In genomic region chr1:201591348-201591747, GRCh38 we compare ENCODE assay signal across 15 cellular contexts.
"Had no signal": no experiment of that assay in that cellular context is flagged by ENCODE, and none has a peak within 500 bp of the region (broad histone marks: within the 10 kb centered on the region; RNA-seq: fewer than 3 reads in every experiment).

No MANE protein-coding gene starts in this region.

- H3K9me3 Mint-ChIP-seq: activated B cell treated with CpG ODN at 0.5 μM for 24 hours; activated CD4-positive, alpha-beta T cell treated with anti-CD3 and anti-CD28 coated beads, Interleukin-2, amount 10 ng/mL, durations not matched to agents 24 days and 14 days; activated naive CD4-positive, alpha-beta T cell treated with anti-CD3 and anti-CD28 coated beads, Interleukin-2, amount 50 U/mL, for 24 hours; activated T-helper 17 cell treated with anti-CD3 and anti-CD28 coated beads, Interleukin-2, amount 50 U/mL, for 72 hours; neural crest cell; stimulated activated naive CD8-positive, alpha-beta T cell treated with anti-CD3 and anti-CD28 coated beads, Interleukin-15, amount 100 ng/mL, for 72 hours had no signal

- H3K4me3 ChIP-seq: hepatocyte, pancreas, testis had no signal

- H3K79me2 ChIP-seq: hepatocyte had no signal

- H3K36me3 Mint-ChIP-seq: activated naive CD4-positive, alpha-beta T cell treated with anti-CD3 and anti-CD28 coated beads, Interleukin-2, amount 50 U/mL, for 24 hours had no signal

- DNase-seq: activated B cell treated with CpG ODN at 0.5 μM for 24 hours; activated CD4-positive, alpha-beta T cell treated with anti-CD3 and anti-CD28 coated beads, Interleukin-2, amount 10 ng/mL, durations not matched to agents 24 days and 14 days; activated CD8-positive, alpha-beta memory T cell treated with anti-CD3 and anti-CD28 coated beads for 24 hours; central memory CD4-positive, alpha-beta T cell; cortex of kidney; effector CD8-positive, alpha-beta T cell; pancreas; stimulated activated CD4-positive, alpha-beta T cell treated with anti-CD3 and anti-CD28 coated beads, Interleukin-4, amount 100 ng/mL, for 4 hours; stimulated activated naive CD8-positive, alpha-beta T cell treated with anti-CD3 and anti-CD28 coated beads, Interleukin-15, amount 100 ng/mL, for 72 hours; T-helper 17 cell; testis had no signal

- H3K4me3 Mint-ChIP-seq: activated B cell treated with CpG ODN at 0.5 μM for 24 hours; activated CD4-positive, alpha-beta T cell treated with anti-CD3 and anti-CD28 coated beads, Interleukin-2, amount 10 ng/mL, durations not matched to agents 24 days and 14 days; activated naive CD4-positive, alpha-beta T cell treated with anti-CD3 and anti-CD28 coated beads, Interleukin-2, amount 50 U/mL, for 24 hours; activated T-helper 17 cell treated with anti-CD3 and anti-CD28 coated beads, Interleukin-2, amount 50 U/mL, for 72 hours; neural crest cell; stimulated activated naive CD8-positive, alpha-beta T cell treated with anti-CD3 and anti-CD28 coated beads, Interleukin-15, amount 100 ng/mL, for 72 hours; T-helper 17 cell had no signal

- H2AFZ ChIP-seq: hepatocyte had no signal

- H3K27ac ChIP-seq: hepatocyte, pancreas, testis had no signal

- H3K4me1 ChIP-seq: testis had no signal

- H3K27ac Mint-ChIP-seq: activated B cell treated with CpG ODN at 0.5 μM for 24 hours; activated CD4-positive, alpha-beta T cell treated with anti-CD3 and anti-CD28 coated beads, Interleukin-2, amount 10 ng/mL, durations not matched to agents 24 days and 14 days; activated naive CD4-positive, alpha-beta T cell treated with anti-CD3 and anti-CD28 coated beads, Interleukin-2, amount 50 U/mL, for 24 hours; activated T-helper 17 cell treated with anti-CD3 and anti-CD28 coated beads, Interleukin-2, amount 50 U/mL, for 72 hours; stimulated activated naive CD8-positive, alpha-beta T cell treated with anti-CD3 and anti-CD28 coated beads, Interleukin-15, amount 100 ng/mL, for 72 hours; T-helper 17 cell had no signal

- H3K36me3 ChIP-seq: pancreas had no signal

- H3K27me3 Mint-ChIP-seq: activated naive CD4-positive, alpha-beta T cell treated with anti-CD3 and anti-CD28 coated beads, Interleukin-2, amount 50 U/mL, for 24 hours; activated T-helper 17 cell treated with anti-CD3 and anti-CD28 coated beads, Interleukin-2, amount 50 U/mL, for 72 hours had no signal

- H3K4me2 ChIP-seq: hepatocyte had no signal

- H3K9me3 ChIP-seq: pancreas, testis had no signal

- ATAC-seq: activated T-helper 17 cell treated with anti-CD3 and anti-CD28 coated beads, Interleukin-2, amount 50 U/mL, for 72 hours; pancreas; stimulated activated naive CD8-positive, alpha-beta T cell treated with anti-CD3 and anti-CD28 coated beads, Interleukin-15, amount 100 ng/mL, for 72 hours; T-helper 17 cell had no signal

- FAIRE-seq: pancreas had no signal

- H3K4me1 Mint-ChIP-seq: activated B cell treated with CpG ODN at 0.5 μM for 24 hours; activated CD4-positive, alpha-beta T cell treated with anti-CD3 and anti-CD28 coated beads, Interleukin-2, amount 10 ng/mL, durations not matched to agents 24 days and 14 days; activated naive CD4-positive, alpha-beta T cell treated with anti-CD3 and anti-CD28 coated beads, Interleukin-2, amount 50 U/mL, for 24 hours; activated T-helper 17 cell treated with anti-CD3 and anti-CD28 coated beads, Interleukin-2, amount 50 U/mL, for 72 hours; neural crest cell; stimulated activated naive CD8-positive, alpha-beta T cell treated with anti-CD3 and anti-CD28 coated beads, Interleukin-15, amount 100 ng/mL, for 72 hours; T-helper 17 cell had no signal

- H3K27me3 ChIP-seq: hepatocyte, pancreas, testis had no signal
